26 cellular contexts compared by ENCODE assay signal in genomic region chr17:65763786-65764185, GRCh38.
DNase-seq lines count a peak whose midpoint lies in the region; ATAC-seq, FAIRE-seq and TF ChIP-seq lines count a peak whose summit lies in the region.
"Had no signal": no experiment of that assay in that cellular context is flagged by ENCODE, and none has a peak within 500 bp of the region (broad histone marks: within the 10 kb centered on the region; RNA-seq: fewer than 3 reads in every experiment).

No MANE protein-coding gene starts in this region.

- RAD21 ChIA-PET in GM12878 (lab: Charles Lee; ENCODE audit: unreplicated experiment), result interaction anchor here (0.7 kb wide), 1 partner anchor 51 kb away, joined by 3 read pairs; no protein-coding TSS in a partner anchor

- CTCF ChIA-PET in GM12878 (lab: Yijun Ruan, JAX), result interaction anchor here (0.6 to 1.3 kb wide), 3 partner anchors 33 to 70 kb away, joined by 3 to 6 read pairs (median 3); no protein-coding TSS in a partner anchor

- no peak for TF ChIP-seq EP300 in GM12878 (IDR thresholded peaks at IDR 0.05; ENCODE audit: borderline replicate concordance in 1 of 2, control insufficient read depth in 1 of 2, low read depth in 2 of 2, low read length in 2 of 2)

- no peaks in the 10 kb centered on the region for H3K9me1 ChIP-seq in keratinocyte (ENCODE audit: control insufficient read depth, extremely low read depth, insufficient read depth, low read length)

- H3K4me1 Mint-ChIP-seq in endothelial cell (ENCODE audit: unreplicated experiment) (peaks cover 17% of the 10 kb centered on the region), immature natural killer cell (no peaks in the 10 kb centered on the region)
- H3K4me1 Mint-ChIP-seq: CD14-positive monocyte; CD4-positive, alpha-beta memory T cell; CD4-positive, CD25-positive, alpha-beta regulatory T cell; CD8-positive, alpha-beta memory T cell had no signal

- H3K36me3 Mint-ChIP-seq in endothelial cell (ENCODE audit: low read depth, unreplicated experiment), result no peaks in the 10 kb centered on the region
- no peaks in the 10 kb centered on the region for H3K36me3 Mint-ChIP-seq in immature natural killer cell
- H3K36me3 Mint-ChIP-seq: CD14-positive monocyte; CD4-positive, alpha-beta memory T cell; CD4-positive, CD25-positive, alpha-beta regulatory T cell had no signal

- H3K9me3 ChIP-seq in GM12878 (replicated peaks; ENCODE audit: control insufficient read depth, insufficient read depth, low read length), result no peaks in the 10 kb centered on the region
- H3K9me3 ChIP-seq in keratinocyte (ENCODE audit: control insufficient read depth, low read depth, low read length), result no peaks in the 10 kb centered on the region
- H3K9me3 ChIP-seq: BE2C, BLaER1 had no signal

- FAIRE-seq in HTR-8/SVneo (lab: Jason Lieb, UNC) (peak; percentile 86), GM12878 (lab: Jason Lieb, UNC) (no peak), keratinocyte (lab: Jason Lieb, UNC) (peak; percentile 41)
- FAIRE-seq: GM19239 had no signal

- H3K27ac ChIP-seq in GM12878 (ENCODE audit: control insufficient read depth, insufficient read depth), result no peak overlapping the region
- H3K27ac ChIP-seq in keratinocyte (ENCODE audit: control insufficient read depth, insufficient read depth, low read length), result no peak overlapping the region
- H3K27ac ChIP-seq: BLaER1 had no signal

- intact Hi-C loops in GM12878 (cut with micrococcal nuclease; ENCODE audit: unreplicated experiment), result no loop called here

- no TSS peak for BruUV-seq in GM12878 (replicated peaks; lab: Mats Ljungman, UMichigan)

- in situ Hi-C loops in SK-MEL-5 (cut with HindIII; ENCODE audit: low pct_unique_long_range_greater_than_20kb, low sequenced_read_pairs), result no loop called here
- in situ Hi-C loops in GM12878 (cut with MboI), result no loop called here

- H3K9ac ChIP-seq in GM12878 (ENCODE audit: control insufficient read depth, insufficient read depth, low read length) (no peak overlapping the region), keratinocyte (ENCODE audit: control insufficient read depth, extremely low read depth, insufficient read depth, low read length) (no peak overlapping the region)
- H3K9ac ChIP-seq: BLaER1 had no signal

- H3K79me2 ChIP-seq in GM12878 (ENCODE audit: control insufficient read depth, insufficient read depth, low read length) (no peaks in the 10 kb centered on the region), keratinocyte (ENCODE audit: control insufficient read depth, insufficient read depth, low read length) (no peaks in the 10 kb centered on the region)

- H3K4me3 ChIP-seq in GM12878 (no peak overlapping the region), keratinocyte (ENCODE audit: control insufficient read depth in 2 of 3, extremely low read depth in 1 of 3, insufficient read depth in 2 of 3, low read depth in 1 of 3, low read length in 3 of 3) (no peak overlapping the region)
- H3K4me3 ChIP-seq: BLaER1 had no signal

- no peak overlapping the region for H3K4me3 Mint-ChIP-seq in endothelial cell (ENCODE audit: unreplicated experiment)
- H3K4me3 Mint-ChIP-seq in immature natural killer cell, result no peak overlapping the region
- H3K4me3 Mint-ChIP-seq: CD14-positive monocyte; CD4-positive, alpha-beta memory T cell; CD4-positive, CD25-positive, alpha-beta regulatory T cell; CD8-positive, alpha-beta memory T cell had no signal

- no peaks in the 10 kb centered on the region for H3K27me3 ChIP-seq in GM12878 (replicated peaks in 1 of 2; ENCODE audit: control insufficient read depth in 2 of 2, insufficient read depth in 2 of 2, low read length in 1 of 2)
- no peaks in the 10 kb centered on the region for H3K27me3 ChIP-seq in keratinocyte (ENCODE audit: control insufficient read depth, extremely low read depth, insufficient read depth, low read length)
- H3K27me3 ChIP-seq: BLaER1 had no signal

- H3K9me3 Mint-ChIP-seq in endothelial cell (ENCODE audit: unreplicated experiment), result no peaks in the 10 kb centered on the region
- peaks cover 0 to 6% (median 0%) of the 10 kb centered on the region in 6 donors for H3K9me3 Mint-ChIP-seq in immature natural killer cell
- H3K9me3 Mint-ChIP-seq: CD4-positive, alpha-beta memory T cell had no signal

- H3K4me1 ChIP-seq in GM12878 (ENCODE audit: control insufficient read depth, insufficient read depth, low read length), result no peaks in the 10 kb centered on the region
- H3K4me1 ChIP-seq in keratinocyte (ENCODE audit: control insufficient read depth, extremely low read depth, insufficient read depth, low read length), result no peaks in the 10 kb centered on the region
- H3K4me1 ChIP-seq: BE2C, BLaER1 had no signal

- WGBS in GM12878 (ENCODE audit: insufficient coverage, insufficient replicate concordance, low lambda C conversion rate, missing lambda C conversion rate), result 0% methylated on average over 1 of the region's 1 CpG

- H2AFZ ChIP-seq in GM12878 (ENCODE audit: control insufficient read depth, low read depth, low read length) (no peak overlapping the region), keratinocyte (ENCODE audit: control insufficient read depth, low read length) (no peak overlapping the region)

- POLR2A ChIA-PET in GM12878 (lab: Charles Lee), result no interaction called here

- TF ChIP-seq RAD21 in GM12878 (IDR thresholded peaks at IDR 0.05; ENCODE audit: insufficient read depth, low read depth, low read length), result no peak

- TF ChIP-seq CTCF in GM12878 (IDR thresholded peaks at IDR 0.05 in 2 of 3, conservative IDR thresholded peaks at IDR 0.05 in 1 of 3; ENCODE audit: control insufficient read depth in 2 of 3, extremely low read depth in 1 of 3, insufficient read depth in 1 of 3, low read depth in 3 of 3, low read length in 3 of 3), result no peak
- no peak for TF ChIP-seq CTCF in keratinocyte (optimal IDR thresholded peaks at IDR 0.05 in 1 of 3, IDR thresholded peaks at IDR 0.05 in 1 of 3, conservative IDR thresholded peaks at IDR 0.05 in 1 of 3; ENCODE audit: extremely low read depth in 1 of 3, insufficient read depth in 2 of 3, low read length in 3 of 3)
- TF ChIP-seq CTCF in endothelial cell (IDR thresholded peaks at IDR 0.05; ENCODE audit: unreplicated experiment), result no peak

- DNase-seq in HTR-8/SVneo (ENCODE audit: insufficient read length, low spot score) (no peak), SK-MEL-5 (ENCODE audit: low read depth, low spot score) (peak; percentile 51), GM12878 (ENCODE audit: low read depth, low spot score) (no peak), keratinocyte (ENCODE audit: low read depth, low spot score) (no peak), endothelial cell (ENCODE audit: low spot score) (no peak), RKO (ENCODE audit: low spot score) (no peak), immature natural killer cell (no peak)
- DNase-seq in activated naive CD4-positive, alpha-beta T cell treated with anti-CD3 and anti-CD28 coated beads, Interleukin-2, amount 50 U/mL, for 16 hours, result no peak
- DNase-seq: 8988T; ACHN; BE2C; C1 segment of cervical spinal cord; CD4-positive, alpha-beta memory T cell; CD4-positive, CD25-positive, alpha-beta regulatory T cell; CD8-positive, alpha-beta memory T cell; COR-L47; DMS 273 treated with DMSO at 0.1 percent for 48 hours; DMS153; DMS53; DMS79; DND-41; EL; GDM1 had no signal

- H4K20me1 ChIP-seq in GM12878 (ENCODE audit: control insufficient read depth, insufficient read depth) (no peaks in the 10 kb centered on the region), keratinocyte (ENCODE audit: control insufficient read depth, extremely low read depth, insufficient read depth, low read length) (no peaks in the 10 kb centered on the region)
- H4K20me1 ChIP-seq: BLaER1 had no signal

- no peak overlapping the region for H3K4me2 ChIP-seq in GM12878 (ENCODE audit: control insufficient read depth, insufficient read depth)
- H3K4me2 ChIP-seq in keratinocyte (ENCODE audit: control insufficient read depth, extremely low read depth, insufficient read depth, low read depth, low read length), result no peak overlapping the region
- H3K4me2 ChIP-seq: BLaER1 had no signal

- H3K27me3 Mint-ChIP-seq in endothelial cell (ENCODE audit: unreplicated experiment) (peaks cover 1% of the 10 kb centered on the region), immature natural killer cell (ENCODE audit: low read depth in 3 of 3) (peaks cover 2 to 13% (median 4%) of the 10 kb centered on the region in 3 donors)

- no peaks in the 10 kb centered on the region for H3K36me3 ChIP-seq in GM12878 (ENCODE audit: control insufficient read depth in 2 of 2, insufficient read depth in 2 of 2, low read length in 1 of 2)
- no peaks in the 10 kb centered on the region for H3K36me3 ChIP-seq in keratinocyte (ENCODE audit: control insufficient read depth in 2 of 2, extremely low read depth in 1 of 2, insufficient read depth in 2 of 2, low read length in 2 of 2)
- H3K36me3 ChIP-seq: BE2C, BLaER1 had no signal

- ATAC-seq in GM12878, result peak; percentile 74

- dilution Hi-C loops in keratinocyte (cut with MboI; ENCODE audit: extremely low pct_ligation_motif_present, low sequenced_read_pairs), result no loop called here

- no peak overlapping the region for H3K27ac Mint-ChIP-seq in endothelial cell (ENCODE audit: unreplicated experiment)
- H3K27ac Mint-ChIP-seq in immature natural killer cell, result no peak overlapping the region
- H3K27ac Mint-ChIP-seq: CD14-positive monocyte; CD4-positive, alpha-beta memory T cell; CD4-positive, CD25-positive, alpha-beta regulatory T cell had no signal

- no peak for TF ChIP-seq POLR2A in GM12878 (IDR thresholded peaks at IDR 0.05; ENCODE audit: low read depth, low read length)

- SMC1A ChIA-PET in GM12878 (lab: Charles Lee; ENCODE audit: uncharacterized antibody, unreplicated experiment), result interaction anchor here (0.7 to 2.4 kb wide), 8 partner anchors 8 to 53 kb away, joined by 3 to 11 read pairs (median 4); no protein-coding TSS in a partner anchor

TF ChIP-seq in GM12878, 131 proteins besides CTCF, POLR2A, EP300 and RAD21 (continues in another document):
- TF ChIP-seq MTA2 (IDR thresholded peaks at IDR 0.05; ENCODE audit: low read depth) (no peak), RB1 (IDR thresholded peaks at IDR 0.05; ENCODE audit: borderline replicate concordance) (no peak), NFXL1 (IDR thresholded peaks at IDR 0.05; ENCODE audit: borderline replicate concordance) (no peak), CHD4 (IDR thresholded peaks at IDR 0.05) (no peak), NFYA (IDR thresholded peaks at IDR 0.05; ENCODE audit: borderline replicate concordance, low read depth, low read length) (no peak), TCF12 (IDR thresholded peaks at IDR 0.05; ENCODE audit: low read depth, low read length) (no peak), ASH2L (IDR thresholded peaks at IDR 0.05; ENCODE audit: borderline replicate concordance, low read depth) (no peak), FOXK2 (IDR thresholded peaks at IDR 0.05) (no peak)
